8 cellular contexts compared by ENCODE assay signal in genomic region chr1:55214903-55215193, GRCh38. TPM values are rescaled to one million over a fixed set of nuclear protein-coding genes. Genes with fewer than 3 reads are reported as not detected.
DNase-seq lines count a peak whose midpoint lies in the region; ATAC-seq and TF ChIP-seq lines count a peak whose summit lies in the region.

No MANE protein-coding gene starts in this region.

- peaks cover 67% of the 10 kb centered on the region for H3K4me1 ChIP-seq in CD8-positive, alpha-beta memory T cell (ENCODE audit: insufficient read depth, low read length)

- H3K27ac ChIP-seq in CD8-positive, alpha-beta memory T cell (ENCODE audit: low read depth, low read length), result peak overlapping the region; percentile 81

- no peaks in the 10 kb centered on the region for H3K27me3 ChIP-seq in CD8-positive, alpha-beta memory T cell (ENCODE audit: insufficient read depth, low read length, poor library complexity, severe bottlenecking)

- DNase-seq in CD8-positive, alpha-beta memory T cell, result peak in 1 of 5 donors; percentile 6
- DNase-seq in fibroblast of gingiva (ENCODE audit: low read depth) (peak; percentile 32), natural killer cell (no peak), KBM-7 (no peak), NCI-H446 treated with DMSO at 0.1 percent for 48 hours (lab: John Stamatoyannopoulos, UW) (no peak)

- H3K9me3 Mint-ChIP-seq in CD8-positive, alpha-beta memory T cell, result no peaks in the 10 kb centered on the region
- no peaks in the 10 kb centered on the region for H3K9me3 Mint-ChIP-seq in natural killer cell

- peak overlapping the region; percentile 33 to 97 (median 79) for H3K4me3 Mint-ChIP-seq in CD8-positive, alpha-beta memory T cell
- H3K4me3 Mint-ChIP-seq in natural killer cell, result peak overlapping the region; percentile 97

- peaks cover 0 to 15% (median 0%) of the 10 kb centered on the region in 3 donors for H3K36me3 Mint-ChIP-seq in CD8-positive, alpha-beta memory T cell
- H3K36me3 Mint-ChIP-seq in natural killer cell, result no peaks in the 10 kb centered on the region

- in situ Hi-C loops in KBM-7 (cut with MboI; ENCODE audit: low pct_unique_long_range_greater_than_20kb, low sequenced_read_pairs), result no loop called here

- H3K36me3 ChIP-seq in CD8-positive, alpha-beta memory T cell (ENCODE audit: insufficient read depth, low read length), result no peaks in the 10 kb centered on the region

- H3K4me1 Mint-ChIP-seq in CD8-positive, alpha-beta memory T cell, result peaks cover 68 to 78% (median 73%) of the 10 kb centered on the region in 3 donors
- peaks cover 74 to 75% of the 10 kb centered on the region in 2 donors for H3K4me1 Mint-ChIP-seq in natural killer cell

- ATAC-seq in GM19438 (IDR thresholded peaks at IDR 0.05; ENCODE audit: low read depth, unreplicated experiment) (peak; percentile 11), HG03439 (IDR thresholded peaks at IDR 0.05; ENCODE audit: unreplicated experiment) (peak; percentile 25), natural killer cell (peak; percentile 14 to 46 (median 32))

- no peak for TF ChIP-seq CTCF in WI38 (IDR thresholded peaks at IDR 0.05; ENCODE audit: low read depth, low read length)
- TF ChIP-seq CTCF in natural killer cell (IDR thresholded peaks at IDR 0.05), result no peak

- intact Hi-C loops in natural killer cell (cut with micrococcal nuclease), result loop anchor here (2.0 to 5.0 kb wide), 3 partner anchors 26 to 74 kb away; no protein-coding TSS in a partner anchor

- H3K9me3 ChIP-seq in CD8-positive, alpha-beta memory T cell (ENCODE audit: low read length), result no peaks in the 10 kb centered on the region

- H3K27me3 Mint-ChIP-seq in CD8-positive, alpha-beta memory T cell, result no peaks in the 10 kb centered on the region
- no peaks in the 10 kb centered on the region for H3K27me3 Mint-ChIP-seq in natural killer cell (ENCODE audit: low read depth in 2 of 2)

- POLR2A ChIA-PET in CD8-positive, alpha-beta memory T cell (lab: Charles Lee), result interaction anchor here (1.1 kb wide), 2 partner anchors 9 to 67 kb away, joined by 3 to 4 read pairs; no protein-coding TSS in a partner anchor

- peak overlapping the region in 2 of 8 donors; percentile 36 to 90 for H3K27ac Mint-ChIP-seq in CD8-positive, alpha-beta memory T cell
- peak overlapping the region; percentile 91 to 99 for H3K27ac Mint-ChIP-seq in natural killer cell

- CTCF ChIA-PET in CD8-positive, alpha-beta memory T cell (lab: Charles Lee), result no interaction called here

- H3K4me3 ChIP-seq in CD8-positive, alpha-beta memory T cell (ENCODE audit: low read length), result peak overlapping the region; percentile 59
- H3K4me3 ChIP-seq in WI38 (ENCODE audit: low read depth, low read length), result peak overlapping the region; percentile 90

RNA-seq across cellular contexts. Expression of gene USP24, which starts 0.3 kb away (rescaled TPM):
- total RNA-seq in CD8-positive, alpha-beta memory T cell, result 10 to 100 TPM; 51.5 to 51.6 TPM
- polyA plus RNA-seq in CD8-positive, alpha-beta memory T cell, result 7.5 TPM
- 100 to 1,000 TPM; 155 TPM for total RNA-seq in natural killer cell
